In the genomic region with DNA sequence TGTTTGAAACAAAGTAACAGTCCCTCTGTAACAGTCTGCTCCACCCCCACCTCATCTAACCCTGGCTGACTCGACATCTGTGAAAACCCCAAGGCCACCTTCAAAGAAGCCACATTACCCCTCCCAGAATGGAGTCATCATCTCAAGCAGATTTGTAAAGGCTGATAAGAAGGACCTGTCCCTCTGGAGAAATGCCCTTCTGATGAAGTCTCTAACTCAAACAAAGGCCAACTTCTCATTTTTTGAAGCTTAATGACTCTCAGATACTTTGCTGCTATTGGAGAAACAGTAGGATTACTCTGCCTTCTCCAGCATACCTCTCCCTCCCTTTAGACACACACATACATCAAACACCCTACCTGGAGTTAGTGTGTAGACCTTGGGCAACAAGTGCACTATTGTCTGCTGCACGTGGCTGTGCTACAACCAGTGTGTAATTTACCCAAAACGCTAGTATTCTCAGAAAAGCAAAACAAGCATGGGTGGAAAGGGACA, we compare ENCODE assay signal across 8 cellular contexts. TPM values are rescaled to one million over a fixed set of nuclear protein-coding genes. Genes with fewer than 3 reads are reported as not detected.
DNase-seq lines count a peak whose midpoint lies in the region; ATAC-seq and TF ChIP-seq lines count a peak whose summit lies in the region.

No MANE protein-coding gene starts in this region.

- no peaks in the 10 kb centered on the region for H3K27me3 Mint-ChIP-seq in chondrocyte (ENCODE audit: low read depth)

- ATAC-seq in activated naive CD4-positive, alpha-beta T cell treated with anti-CD3 and anti-CD28 coated beads, Interleukin-2, amount 50 U/mL, for 72 hours: peak; percentile 90 to 97
- ATAC-seq in HG02623 (IDR thresholded peaks at IDR 0.05; ENCODE audit: unreplicated experiment) (no peak), GM18867 (IDR thresholded peaks at IDR 0.05; ENCODE audit: unreplicated experiment) (no peak)

- H3K27ac Mint-ChIP-seq in activated naive CD4-positive, alpha-beta T cell treated with anti-CD3 and anti-CD28 coated beads, Interleukin-2, amount 50 U/mL, for 72 hours: peak overlapping the region in 1 of 2 donors; percentile 53
- no peak overlapping the region for H3K27ac Mint-ChIP-seq in chondrocyte (ENCODE audit: unreplicated experiment)

- H3K36me3 ChIP-seq in HAP-1 (replicated peaks): no peaks in the 10 kb centered on the region

- H3K4me3 ChIP-seq in NB4 (ENCODE audit: low read depth, low read length) (peak overlapping the region; percentile 13), HAP-1 (no peak overlapping the region)

- DNase-seq in GM13976 (ENCODE audit: low spot score) (peak; percentile 64), NB4 (ENCODE audit: low read depth) (peak; percentile 94), chondrocyte (ENCODE audit: low spot score) (no peak), HAP-1 (ENCODE audit: low spot score in 2 of 2) (no peak)
- DNase-seq in activated naive CD4-positive, alpha-beta T cell treated with anti-CD3 and anti-CD28 coated beads, Interleukin-2, amount 50 U/mL, for 72 hours (ENCODE audit: low spot score in 2 of 2): peak; percentile 40 to 60
- peak; percentile 6 to 28 for DNase-seq in stimulated activated CD4-positive, alpha-beta T cell treated with anti-CD3 and anti-CD28 coated beads, Interleukin-1b, Interleukin-23, amount 100 ng/mL, for 4 hours (ENCODE audit: low read depth in 2 of 2)

- peaks cover 9 to 10% of the 10 kb centered on the region in 2 donors for H3K9me3 Mint-ChIP-seq in activated naive CD4-positive, alpha-beta T cell treated with anti-CD3 and anti-CD28 coated beads, Interleukin-2, amount 50 U/mL, for 72 hours
- H3K9me3 Mint-ChIP-seq in chondrocyte (ENCODE audit: low read depth): no peaks in the 10 kb centered on the region

- TF ChIP-seq POLR2A in NB4 (IDR thresholded peaks at IDR 0.05; ENCODE audit: extremely low read depth, insufficient read length): no peak

- peaks cover 6% of the 10 kb centered on the region for H3K4me1 Mint-ChIP-seq in chondrocyte (ENCODE audit: low read depth)

- H3K36me3 Mint-ChIP-seq in activated naive CD4-positive, alpha-beta T cell treated with anti-CD3 and anti-CD28 coated beads, Interleukin-2, amount 50 U/mL, for 72 hours: peaks cover 5 to 16% of the 10 kb centered on the region in 2 donors
- H3K36me3 Mint-ChIP-seq in chondrocyte (ENCODE audit: low read depth): no peaks in the 10 kb centered on the region

- H3K27me3 ChIP-seq in HAP-1 (ENCODE audit: low read depth): no peaks in the 10 kb centered on the region

- H3K4me3 Mint-ChIP-seq in chondrocyte (ENCODE audit: unreplicated experiment): no peak overlapping the region

- TF ChIP-seq CTCF in GM13976 (IDR thresholded peaks at IDR 0.05; ENCODE audit: borderline replicate concordance, control extremely low read depth, extremely low read depth, insufficient read depth, missing control alignments) (no peak), NB4 (IDR thresholded peaks at IDR 0.05; ENCODE audit: low read depth, low read length) (no peak), chondrocyte (IDR thresholded peaks at IDR 0.05) (no peak)

- in situ Hi-C loops in GM13976 (cut with MboI; ENCODE audit: low sequenced_read_pairs, unreplicated experiment) (no loop called here), HAP-1 (cut with MboI; ENCODE audit: low sequenced_read_pairs) (no loop called here)

- peaks cover 2% of the 10 kb centered on the region; the same call in 1 of the 2 replicates for H3K4me1 ChIP-seq in HAP-1

- H3K9me3 ChIP-seq in HAP-1: 0 out of 2 replicates have a peak, but pooled peaks cover 3% of the 10 kb centered on the region

RNA-seq across cellular contexts. Expression of gene SUSD1, which starts 5.3 kb away (rescaled TPM):
- total RNA-seq in activated naive CD4-positive, alpha-beta T cell treated with anti-CD3 and anti-CD28 coated beads, Interleukin-2, amount 50 U/mL, for 72 hours: 1 to 10 TPM; 1.2 to 2.5 TPM
- total RNA-seq in chondrocyte: 18.5 to 29.6 TPM (median 28.1 TPM) in 3 replicates

Comparison
In these comparisons a context has a peak if more than half of its experiments do, and no peak if none do; other contexts are left out.
1. DNase-seq: peak in GM13976 (single experiment), NB4 (single experiment), activated naive CD4-positive, alpha-beta T cell treated with anti-CD3 and anti-CD28 coated beads, Interleukin-2, amount 50 U/mL, for 72 hours (2 of 2) and stimulated activated CD4-positive, alpha-beta T cell treated with anti-CD3 and anti-CD28 coated beads, Interleukin-1b, Interleukin-23, amount 100 ng/mL, for 4 hours (2 of 2); none in chondrocyte (single experiment) and HAP-1 (0 of 2).
2. ATAC-seq: peak in activated naive CD4-positive, alpha-beta T cell treated with anti-CD3 and anti-CD28 coated beads, Interleukin-2, amount 50 U/mL, for 72 hours (2 of 2); none in HG02623 (single experiment) and GM18867 (single experiment).